Comparison of ENCODE assay signal across 9 cellular contexts in the genomic region with DNA sequence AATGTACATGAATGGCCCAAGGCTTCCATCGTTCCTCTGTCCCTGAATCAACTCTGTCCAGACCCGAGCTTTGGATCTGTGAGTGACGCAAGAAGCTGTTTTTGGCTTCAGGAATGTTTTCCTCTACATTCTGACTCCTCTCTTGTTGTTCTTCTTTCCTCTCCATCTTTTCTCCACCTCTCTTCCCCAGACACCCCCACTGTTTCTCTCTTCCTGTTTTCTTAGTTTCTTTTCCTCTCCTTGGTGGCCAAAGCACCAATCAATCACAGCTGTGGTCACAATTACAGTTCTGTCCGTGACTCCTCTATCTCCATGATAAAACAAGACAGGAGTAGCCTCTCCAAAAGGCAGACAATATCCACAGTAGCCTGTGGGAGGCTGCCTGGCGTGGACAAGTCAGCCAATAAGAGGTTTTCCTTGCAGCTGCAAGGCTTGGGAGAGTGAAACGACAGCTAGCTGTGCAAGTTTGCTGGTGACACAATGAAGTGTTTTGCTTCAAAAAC. TPM values are rescaled to one million over a fixed set of nuclear protein-coding genes. Genes with fewer than 3 reads are reported as not detected.
DNase-seq lines count a peak whose midpoint lies in the region; ATAC-seq, FAIRE-seq and TF ChIP-seq lines count a peak whose summit lies in the region.
"Had no signal": no experiment of that assay in that cellular context is flagged by ENCODE, and none has a peak within 500 bp of the region (broad histone marks: within the 10 kb centered on the region; RNA-seq: fewer than 3 reads in every experiment).

No MANE protein-coding gene starts in this region.

- peaks cover 0 to 41% (median 20%) of the 10 kb centered on the region in 6 donors for H3K4me1 ChIP-seq in spleen

- peak overlapping the region in 1 of 8 donors; percentile 19 for H3K4me3 ChIP-seq in spleen

- H3K36me3 ChIP-seq in spleen = no peaks in the 10 kb centered on the region

- 35 to 58% (median 40%) methylated on average over 6 of the region's 6 CpGs for WGBS in spleen, 5 donors

- TF ChIP-seq CTCF in spleen (IDR thresholded peaks at IDR 0.05 in 8 of 11, conservative IDR thresholded peaks at IDR 0.05 in 3 of 11) = peak in 1 of 11 experiments; percentile 12

- no peaks in the 10 kb centered on the region for H3K27me3 ChIP-seq in spleen (replicated peaks in 1 of 7)

- no peak for ATAC-seq in GM18519 (IDR thresholded peaks at IDR 0.05; ENCODE audit: low FRiP score, unreplicated experiment)

- no peak for DNase-seq in H54 (ENCODE audit: insufficient read length, low spot score)
- DNase-seq in iris pigment epithelial cell (ENCODE audit: low read depth) = peak; percentile 86
- no peak for DNase-seq in spleen
- DNase-seq in activated naive CD4-positive, alpha-beta T cell treated with anti-CD3 and anti-CD28 coated beads, Interleukin-2, amount 50 U/mL, for 16 hours = no peak
- no peak for DNase-seq in DMS79 treated with DMSO at 0.1 percent for 48 hours (lab: John Stamatoyannopoulos, UW)
- DNase-seq in stimulated activated CD4-positive, alpha-beta T cell treated with anti-CD3 and anti-CD28 coated beads, Interleukin-1b, Interleukin-23, amount 100 ng/mL, for 48 hours = no peak
- DNase-seq: naive B cell had no signal

- TF ChIP-seq POLR2A in H54 (IDR thresholded peaks at IDR 0.05; ENCODE audit: low read depth, low read length) = no peak
- no peak for TF ChIP-seq POLR2A in spleen (IDR thresholded peaks at IDR 0.05)

- intact Hi-C loops in spleen (cut with DNase I; ENCODE audit: low total_unique reads) = loop anchor here (10.0 kb wide), 1 partner anchor 193 kb away; no protein-coding TSS in a partner anchor

- H3K27ac ChIP-seq in angular gyrus (ENCODE audit: low read depth, low read length) = peak overlapping the region; percentile 67
- H3K27ac ChIP-seq in spleen = peak overlapping the region; percentile 9 to 63 (median 40)

- no peaks in the 10 kb centered on the region for H3K9me3 ChIP-seq in spleen

- FAIRE-seq in H54 (lab: Jason Lieb, UNC) = peak; percentile 97

RNA-seq across cellular contexts. Expression of a gene that starts 4.9 kb away (rescaled TPM):
- total RNA-seq in spleen = not detected
- polyA plus RNA-seq in spleen = not detected

RNA-seq across cellular contexts. Expression of a gene that starts 28.0 kb away (rescaled TPM):
- 10 to 100 TPM; 40.2 to 75.2 (median 68.9) TPM for total RNA-seq in spleen
- polyA plus RNA-seq in spleen = 10 to 100 TPM in 1 of 3 donors, 1 to 10 TPM in 2; 3.0 to 12.6 (median 3.5) TPM
